Comparison of ENCODE assay signal across 1 cellular context in genomic region chr7:106098889-106099288, GRCh38.
TF ChIP-seq lines count a peak whose summit lies in the region.

No MANE protein-coding gene starts in this region.

TF ChIP-seq in K562, 482 proteins besides CTCF, POLR2A, EP300 and RAD21:
- TF ChIP-seq KDM1A (IDR thresholded peaks at IDR 0.05) (no peak), KHSRP (IDR thresholded peaks at IDR 0.05) (no peak), BHLHE40 (IDR thresholded peaks at IDR 0.05; ENCODE audit: low read length) (no peak), PATZ1 (CRISPR knock-in tag; IDR thresholded peaks at IDR 0.05; ENCODE audit: borderline replicate concordance) (no peak), ZBTB2 (IDR thresholded peaks at IDR 0.05) (no peak), ZC3H8 (IDR thresholded peaks at IDR 0.05) (no peak), KDM2B (CRISPR knock-in tag; IDR thresholded peaks at IDR 0.05) (no peak), NCOR1 (IDR thresholded peaks at IDR 0.05) (no peak), TFAM (CRISPR knock-in tag; conservative IDR thresholded peaks at IDR 0.05) (no peak), E4F1 (CRISPR knock-in tag; IDR thresholded peaks at IDR 0.05; ENCODE audit: borderline replicate concordance) (no peak)
